In genomic region chr5:611731-612486, GRCh38 we compare ENCODE assay signal across 8 cellular contexts. TPM values are rescaled to one million over a fixed set of nuclear protein-coding genes. Genes with fewer than 3 reads are reported as not detected.
DNase-seq lines count a peak whose midpoint lies in the region; ATAC-seq, FAIRE-seq and TF ChIP-seq lines count a peak whose summit lies in the region.

Gene CEP72 (plus strand): TSS chr5:612340. CDS start chr5:612362, 22 bp downstream.

- no peak for FAIRE-seq in bronchial epithelial cell (lab: Jason Lieb, UNC)

- peaks cover 19% of the 10 kb centered on the region for H3K36me3 ChIP-seq in ACC112 (ENCODE audit: insufficient read depth, low read length)
- H3K36me3 ChIP-seq in bronchial epithelial cell (ENCODE audit: control insufficient read depth, insufficient read depth, low read length) = peaks cover 1% of the 10 kb centered on the region
- H3K36me3 ChIP-seq in spleen = peaks cover 0 to 5% (median 0%) of the 10 kb centered on the region in 6 donors

- H3K27me3 ChIP-seq in ACC112 (ENCODE audit: insufficient read depth, low read length) = no peaks in the 10 kb centered on the region
- H3K27me3 ChIP-seq in bronchial epithelial cell (ENCODE audit: control insufficient read depth, insufficient read depth, low read length) = peaks cover 3% of the 10 kb centered on the region
- H3K27me3 ChIP-seq in spleen (replicated peaks in 1 of 7) = peaks cover 0 to 22% (median under 1%) of the 10 kb centered on the region in 7 donors

- peaks cover 46% of the 10 kb centered on the region for H3K79me2 ChIP-seq in ACC112 (ENCODE audit: control insufficient read depth, insufficient read depth, low read length, unreplicated experiment)

- DNase-seq in NCI-H2196 treated with DMSO at 0.1 percent for 48 hours (lab: John Stamatoyannopoulos, UW; ENCODE audit: unreplicated experiment) (peak; percentile 65), WTC11 (ENCODE audit: low spot score) (peak; percentile 92), bronchial epithelial cell (ENCODE audit: low read depth) (peak; percentile 62), iris pigment epithelial cell (ENCODE audit: low read depth) (peak; percentile 86), spleen (peak; percentile 98)

- no peaks in the 10 kb centered on the region for H3K4me1 ChIP-seq in ACC112 (ENCODE audit: control insufficient read depth, insufficient read depth, low read length, unreplicated experiment)
- H3K4me1 ChIP-seq in spleen = peaks cover 0 to 47% (median 25%) of the 10 kb centered on the region in 6 donors

- H3K36me3 Mint-ChIP-seq in WTC11 = peaks cover 25% of the 10 kb centered on the region

- 0 to 1% (median 0%) methylated on average over 17 to 72 of the region's 72 CpGs for WGBS in spleen, 5 donors

- intact Hi-C loops in spleen (cut with DNase I; ENCODE audit: low total_unique reads) = no loop called here

- peak within 1 kb of the TSS; percentile 86 for H3K4me3 ChIP-seq in ACC112 (ENCODE audit: low read depth, low read length)
- peak within 1 kb of the TSS; percentile 70 for H3K4me3 ChIP-seq in bronchial epithelial cell (ENCODE audit: low read depth, low read length)
- peak within 1 kb of the TSS; percentile 78 to 100 (median 92) for H3K4me3 ChIP-seq in spleen

- H3K4me1 Mint-ChIP-seq in WTC11 = peaks cover 24% of the 10 kb centered on the region

- POLR2A ChIA-PET in WTC11 (lab: Charles Lee) = no interaction called here

- no peaks in the 10 kb centered on the region for H3K9me3 ChIP-seq in spleen

- TF ChIP-seq POLR2A in spleen (IDR thresholded peaks at IDR 0.05) = no peak

- peak; percentile 60 for ATAC-seq in GM18861 (IDR thresholded peaks at IDR 0.05; ENCODE audit: unreplicated experiment)
- peak; percentile 60 for ATAC-seq in HG03097 (IDR thresholded peaks at IDR 0.05; ENCODE audit: low FRiP score, unreplicated experiment)
- ATAC-seq in WTC11 = peak; percentile 93

- peak within 1 kb of the TSS; percentile 63 for H3K27ac Mint-ChIP-seq in WTC11

- H3K27ac ChIP-seq in ACC112 (ENCODE audit: low read depth, low read length) = no peak within 1 kb of the TSS
- peak within 1 kb of the TSS in 5 of 8 donors; percentile 59 to 81 (median 79) for H3K27ac ChIP-seq in spleen

- H2AFZ ChIP-seq in ACC112 (ENCODE audit: low read length, unreplicated experiment) = peak within 1 kb of the TSS; percentile 89

- H3K27me3 Mint-ChIP-seq in WTC11 (ENCODE audit: low read depth) = no peaks in the 10 kb centered on the region

- TF ChIP-seq CTCF in WTC11 (IDR thresholded peaks at IDR 0.05) (no peak), bronchial epithelial cell (IDR thresholded peaks at IDR 0.05; ENCODE audit: insufficient read depth, low read length, severe bottlenecking) (no peak), spleen (IDR thresholded peaks at IDR 0.05 in 8 of 11, conservative IDR thresholded peaks at IDR 0.05 in 3 of 11) (no peak)

- peaks cover 10% of the 10 kb centered on the region for H3K9me3 Mint-ChIP-seq in WTC11

- peak within 1 kb of the TSS; percentile 97 for H3K4me3 Mint-ChIP-seq in WTC11

- CTCF ChIA-PET in WTC11 (lab: Charles Lee) = interaction anchor here (0.6 to 1.3 kb wide), 4 partner anchors 25 to 258 kb away, joined by 3 to 5 read pairs (median 3); no protein-coding TSS in a partner anchor

TF ChIP-seq in WTC11, 78 proteins besides CTCF, POLR2A, EP300 and RAD21:
- TF ChIP-seq, protein P1, sequence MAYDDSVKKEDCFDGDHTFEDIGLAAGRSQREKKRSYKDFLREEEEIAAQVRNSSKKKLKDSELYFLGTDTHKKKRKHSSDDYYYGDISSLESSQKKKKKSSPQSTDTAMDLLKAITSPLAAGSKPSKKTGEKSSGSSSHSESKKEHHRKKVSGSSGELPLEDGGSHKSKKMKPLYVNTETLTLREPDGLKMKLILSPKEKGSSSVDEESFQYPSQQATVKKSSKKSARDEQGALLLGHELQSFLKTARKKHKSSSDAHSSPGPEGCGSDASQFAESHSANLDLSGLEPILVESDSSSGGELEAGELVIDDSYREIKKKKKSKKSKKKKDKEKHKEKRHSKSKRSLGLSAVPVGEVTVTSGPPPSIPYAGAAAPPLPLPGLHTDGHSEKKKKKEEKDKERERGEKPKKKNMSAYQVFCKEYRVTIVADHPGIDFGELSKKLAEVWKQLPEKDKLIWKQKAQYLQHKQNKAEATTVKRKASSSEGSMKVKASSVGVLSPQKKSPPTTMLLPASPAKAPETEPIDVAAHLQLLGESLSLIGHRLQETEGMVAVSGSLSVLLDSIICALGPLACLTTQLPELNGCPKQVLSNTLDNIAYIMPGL (CRISPR knock-in tag; IDR thresholded peaks at IDR 0.05) = no peak
- TF ChIP-seq ZBTB21 (CRISPR knock-in tag; IDR thresholded peaks at IDR 0.05; ENCODE audit: borderline replicate concordance) (no peak), ETV6 (CRISPR knock-in tag; IDR thresholded peaks at IDR 0.05) (no peak), SP1 (CRISPR knock-in tag; conservative IDR thresholded peaks at IDR 0.05) (peak; percentile 71)
TF ChIP-seq in WTC11: peak in this region for 1.

RNA-seq across cellular contexts. Expression of gene CEP72, which starts in this region (rescaled TPM):
- total RNA-seq in WTC11 (2021) = 26.6 to 29.9 TPM (median 29.2 TPM) in 3 replicates
- total RNA-seq in bronchial epithelial cell = 4.2 and 6.8 TPM in 2 replicates
- total RNA-seq in spleen = 10 to 100 TPM in 4 of 7 donors, 1 to 10 TPM in 3; 8.5 to 13.1 (median 10.4) TPM
- polyA plus RNA-seq in spleen = 1 to 10 TPM; 2.1 to 4.5 (median 2.9) TPM
